In the genomic region with DNA sequence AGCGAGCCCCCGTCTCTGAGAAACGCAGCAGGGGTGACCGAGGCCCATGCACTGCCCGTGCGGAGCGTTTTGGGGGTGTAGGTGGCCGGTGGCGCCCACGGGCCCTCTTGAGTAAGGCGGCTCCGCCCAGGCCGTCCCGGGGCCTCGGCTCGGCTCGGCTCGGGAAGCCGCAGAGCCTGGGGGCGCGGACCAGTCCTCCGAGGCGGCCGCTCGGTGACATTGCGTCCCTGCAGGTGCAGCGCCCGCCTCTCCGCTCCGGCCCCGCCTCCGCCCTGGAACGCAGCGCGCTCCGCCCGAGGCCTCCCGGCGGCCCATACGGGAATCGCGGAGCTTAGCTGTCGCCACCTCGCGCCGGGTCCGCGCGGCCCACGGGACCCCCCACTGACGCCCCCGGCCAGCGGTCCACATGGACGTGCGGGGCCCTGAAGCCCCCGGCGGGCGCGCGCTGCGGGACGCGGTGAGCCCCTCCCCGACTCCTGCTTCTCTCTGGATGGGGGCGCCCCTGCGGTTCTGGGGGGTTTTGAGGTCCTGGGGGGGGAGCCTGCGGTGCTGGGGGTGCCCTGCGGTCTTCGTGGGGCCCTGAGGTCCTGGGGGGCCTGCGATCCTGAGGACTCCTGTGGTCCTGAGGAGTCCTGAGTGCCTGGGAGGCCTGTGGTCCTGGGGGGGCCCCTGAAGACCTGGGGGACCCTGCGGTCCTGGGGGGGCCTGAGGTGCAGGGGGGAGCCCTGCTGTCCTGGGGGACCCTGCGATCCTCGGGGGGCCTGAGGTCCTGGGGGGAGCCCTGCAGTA, we compare ENCODE assay signal across 8 cellular contexts. TPM values are rescaled to one million over a fixed set of nuclear protein-coding genes. Genes with fewer than 3 reads are reported as not detected.
DNase-seq lines count a peak whose midpoint lies in the region; ATAC-seq and TF ChIP-seq lines count a peak whose summit lies in the region.

A gene (plus strand): TSS at position 314 of the 789 bp plus-strand sequence. CDS start 93 bp downstream, at position 407.

- H3K27me3 Mint-ChIP-seq in activated naive CD8-positive, alpha-beta T cell, result no peaks in the 10 kb centered on the region

- peaks cover 2% of the 10 kb centered on the region; the same call in 1 of the 2 replicates for H3K36me3 ChIP-seq in BJ (ENCODE audit: control insufficient read depth, insufficient read depth, low read length)

- DNase-seq in BJ (ENCODE audit: low read depth) (no peak), RPMI8226 (peak; percentile 90), Right ventricle myocardium superior (peak; percentile 81), posterior vena cava (ENCODE audit: low spot score) (peak; percentile 88)

- peak within 1 kb of the TSS; percentile 85 for H3K4me3 Mint-ChIP-seq in activated naive CD8-positive, alpha-beta T cell

- H3K27me3 ChIP-seq in BJ (ENCODE audit: control insufficient read depth, insufficient read depth, low read length), result no peaks in the 10 kb centered on the region

- intact Hi-C loops in Right ventricle myocardium superior (cut with DNase I), result no loop called here
- intact Hi-C loops in posterior vena cava (cut with DNase I), result no loop called here

- POLR2A ChIA-PET in BJ (lab: Charles Lee), result no interaction called here

- TF ChIP-seq CTCF in BJ (IDR thresholded peaks at IDR 0.05; ENCODE audit: insufficient read depth, low read depth, low read length), result no peak

- H3K9me3 Mint-ChIP-seq in activated naive CD8-positive, alpha-beta T cell (ENCODE audit: low read depth), result no peaks in the 10 kb centered on the region

- peak within 1 kb of the TSS; percentile 67 for H3K4me3 ChIP-seq in BJ (ENCODE audit: low read depth, low read length)

- CTCF ChIA-PET in BJ (lab: Yijun Ruan, JAX), result interaction anchor here (0.6 kb wide), 1 partner anchor 179 kb away, joined by 4 read pairs; no protein-coding TSS in a partner anchor

- peaks cover 40% of the 10 kb centered on the region for H3K4me1 Mint-ChIP-seq in activated naive CD8-positive, alpha-beta T cell (ENCODE audit: low read depth)

- ATAC-seq in GM19025 (IDR thresholded peaks at IDR 0.05; ENCODE audit: low read depth, unreplicated experiment) (peak; percentile 41), HG03159 (IDR thresholded peaks at IDR 0.05; ENCODE audit: unreplicated experiment) (peak; percentile 60), Right ventricle myocardium superior (ENCODE audit: poor library complexity) (peak; percentile 96), HG02970 (IDR thresholded peaks at IDR 0.05; ENCODE audit: low FRiP score, unreplicated experiment) (no peak)

- H3K36me3 Mint-ChIP-seq in activated naive CD8-positive, alpha-beta T cell, result no peaks in the 10 kb centered on the region

- H3K27ac Mint-ChIP-seq in activated naive CD8-positive, alpha-beta T cell, result peak within 1 kb of the TSS; percentile 89

RNA-seq across cellular contexts. Expression of the gene that starts here (rescaled TPM):
- polyA plus RNA-seq in BJ (2011; rRNA removed), result 19.1 and 26.4 TPM in 2 replicates
- 2.3 and 4.6 TPM in 2 replicates for polyA minus RNA-seq in BJ (2011; rRNA and poly(A)+ RNA removed)
- total RNA-seq in Right ventricle myocardium superior, result 13.8 TPM
- 1 to 10 TPM; 3.9 to 5.9 TPM for total RNA-seq in posterior vena cava
